ENCODE assay signal across 11 cellular contexts in the genomic region with DNA sequence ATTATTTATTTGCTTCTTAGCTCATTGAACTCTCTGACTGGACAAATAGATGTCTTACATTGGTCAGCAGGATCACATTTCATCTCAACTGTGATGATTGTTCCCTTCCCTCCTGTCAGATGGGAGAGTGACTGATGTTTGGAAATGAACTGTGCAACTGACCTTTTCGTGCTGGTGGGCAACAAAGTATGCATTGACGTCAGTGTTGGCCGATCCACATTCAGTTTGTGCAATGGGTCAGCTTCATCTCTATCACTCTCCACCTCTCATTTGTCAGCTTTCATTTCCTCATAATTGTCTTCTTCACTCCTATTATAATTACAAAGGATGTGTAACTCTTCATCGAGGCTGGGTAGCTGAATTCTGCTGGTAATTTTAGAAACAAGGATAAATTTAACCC.
DNase-seq lines count a peak whose midpoint lies in the region; ATAC-seq and TF ChIP-seq lines count a peak whose summit lies in the region.
"Had no signal": no experiment of that assay in that cellular context is flagged by ENCODE, and none has a peak within 500 bp of the region (broad histone marks: within the 10 kb centered on the region; RNA-seq: fewer than 3 reads in every experiment).

No MANE protein-coding gene starts in this region.

- intact Hi-C loops in gastrocnemius medialis (cut with DNase I; ENCODE audit: low total_unique reads) = loop anchor here (1.0 to 5.0 kb wide), 3 partner anchors 16 to 93 kb away; a partner anchor contains a TSS

- in situ Hi-C loops in GM13977 (cut with MboI; ENCODE audit: low pct_unique_long_range_greater_than_20kb, low sequenced_read_pairs, unreplicated experiment) (no loop called here), gastrocnemius medialis (cut with MboI; ENCODE audit: low sequenced_read_pairs in 4 of 4) (no loop called here)

- ATAC-seq in gastroesophageal sphincter (peak; percentile 82), gastrocnemius medialis (peak; percentile 68 to 84)

- DNase-seq in GM13977 (ENCODE audit: low spot score) (peak; percentile 17), gastrocnemius medialis (peak in 1 of 2 donors; percentile 40), H4 (ENCODE audit: low spot score) (no peak), hypothalamus (lab: John Stamatoyannopoulos, UW) (no peak), T-helper 1 cell (no peak)
- no peak for DNase-seq in activated naive CD4-positive, alpha-beta T cell treated with Interleukin-2 at 50 U/mL for 16 hours
- DNase-seq: effector CD4-positive, alpha-beta T cell; midbrain; PC-9 had no signal

- peak overlapping the region in 2 of 4 donors; percentile 3 to 9 for H3K27ac ChIP-seq in gastroesophageal sphincter
- peak overlapping the region; percentile 65 to 81 (median 68) for H3K27ac ChIP-seq in gastrocnemius medialis
- H3K27ac ChIP-seq: PC-9 had no signal

- TF ChIP-seq EP300 in gastroesophageal sphincter (IDR thresholded peaks at IDR 0.05) = no peak

- peaks cover 0 to 3% of the 10 kb centered on the region in 2 donors for H3K36me3 ChIP-seq in gastroesophageal sphincter
- H3K36me3 ChIP-seq in gastrocnemius medialis = no peaks in the 10 kb centered on the region

- 0 to 19% methylated on average over 1 to 4 of the region's 4 CpGs for WGBS in gastroesophageal sphincter (ENCODE audit: low coverage in 1 of 2), 2 donors

- H3K27me3 ChIP-seq in gastroesophageal sphincter (no peaks in the 10 kb centered on the region), gastrocnemius medialis (no peaks in the 10 kb centered on the region)

- TF ChIP-seq CTCF in GM13977 (IDR thresholded peaks at IDR 0.05; ENCODE audit: extremely low read depth, insufficient read depth, missing control alignments) = no peak
- TF ChIP-seq CTCF in gastroesophageal sphincter (IDR thresholded peaks at IDR 0.05) = no peak
- no peak for TF ChIP-seq CTCF in gastrocnemius medialis (IDR thresholded peaks at IDR 0.05 in 4 of 5, conservative IDR thresholded peaks at IDR 0.05 in 1 of 5)

- H3K4me3 ChIP-seq in gastroesophageal sphincter = no peak overlapping the region
- H3K4me3 ChIP-seq in gastrocnemius medialis = peak overlapping the region in 1 of 4 donors; percentile 0
- H3K4me3 ChIP-seq: PC-9 had no signal

- H3K9me3 ChIP-seq in gastroesophageal sphincter (no peaks in the 10 kb centered on the region), gastrocnemius medialis (no peaks in the 10 kb centered on the region)

- TF ChIP-seq POLR2A in gastroesophageal sphincter (IDR thresholded peaks at IDR 0.05) (no peak), gastrocnemius medialis (IDR thresholded peaks at IDR 0.05) (no peak)

- peaks cover 0 to 33% (median 0%) of the 10 kb centered on the region in 3 donors for H3K4me1 ChIP-seq in gastroesophageal sphincter
- H3K4me1 ChIP-seq in gastrocnemius medialis = peaks cover 33 to 56% of the 10 kb centered on the region in 2 donors

TF ChIP-seq in PFSK-1, 5 proteins besides CTCF, POLR2A, EP300 and RAD21:
- TF ChIP-seq POLR2AphosphoS5 (IDR thresholded peaks at IDR 0.05; ENCODE audit: low read depth, low read length) = 0 out of 2 replicates have a peak, but pooled peaks have one; percentile 21
- TF ChIP-seq TAF1 (IDR thresholded peaks at IDR 0.05; ENCODE audit: borderline replicate concordance, insufficient read depth, low read length) = no peak
- peak; percentile 69; the same call in 1 of the 2 replicates for TF ChIP-seq SIN3A (IDR thresholded peaks at IDR 0.05; ENCODE audit: borderline replicate concordance, insufficient read depth, low read length)
- TF ChIP-seq FOXP2 (optimal IDR thresholded peaks at IDR 0.05; ENCODE audit: borderline replicate concordance, extremely low read depth, extremely low read length, insufficient read depth) = peak; percentile 89
- TF ChIP-seq, protein P1, sequence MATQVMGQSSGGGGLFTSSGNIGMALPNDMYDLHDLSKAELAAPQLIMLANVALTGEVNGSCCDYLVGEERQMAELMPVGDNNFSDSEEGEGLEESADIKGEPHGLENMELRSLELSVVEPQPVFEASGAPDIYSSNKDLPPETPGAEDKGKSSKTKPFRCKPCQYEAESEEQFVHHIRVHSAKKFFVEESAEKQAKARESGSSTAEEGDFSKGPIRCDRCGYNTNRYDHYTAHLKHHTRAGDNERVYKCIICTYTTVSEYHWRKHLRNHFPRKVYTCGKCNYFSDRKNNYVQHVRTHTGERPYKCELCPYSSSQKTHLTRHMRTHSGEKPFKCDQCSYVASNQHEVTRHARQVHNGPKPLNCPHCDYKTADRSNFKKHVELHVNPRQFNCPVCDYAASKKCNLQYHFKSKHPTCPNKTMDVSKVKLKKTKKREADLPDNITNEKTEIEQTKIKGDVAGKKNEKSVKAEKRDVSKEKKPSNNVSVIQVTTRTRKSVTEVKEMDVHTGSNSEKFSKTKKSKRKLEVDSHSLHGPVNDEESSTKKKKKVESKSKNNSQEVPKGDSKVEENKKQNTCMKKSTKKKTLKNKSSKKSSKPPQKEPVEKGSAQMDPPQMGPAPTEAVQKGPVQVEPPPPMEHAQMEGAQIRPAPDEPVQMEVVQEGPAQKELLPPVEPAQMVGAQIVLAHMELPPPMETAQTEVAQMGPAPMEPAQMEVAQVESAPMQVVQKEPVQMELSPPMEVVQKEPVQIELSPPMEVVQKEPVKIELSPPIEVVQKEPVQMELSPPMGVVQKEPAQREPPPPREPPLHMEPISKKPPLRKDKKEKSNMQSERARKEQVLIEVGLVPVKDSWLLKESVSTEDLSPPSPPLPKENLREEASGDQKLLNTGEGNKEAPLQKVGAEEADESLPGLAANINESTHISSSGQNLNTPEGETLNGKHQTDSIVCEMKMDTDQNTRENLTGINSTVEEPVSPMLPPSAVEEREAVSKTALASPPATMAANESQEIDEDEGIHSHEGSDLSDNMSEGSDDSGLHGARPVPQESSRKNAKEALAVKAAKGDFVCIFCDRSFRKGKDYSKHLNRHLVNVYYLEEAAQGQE (IDR thresholded peaks at IDR 0.05; ENCODE audit: insufficient read depth in 1 of 2, low read depth in 2 of 2, low read length in 2 of 2) = peak in 1 of 2 experiments; percentile 64; a peak in 3 of 4 replicates
